In the genomic region with DNA sequence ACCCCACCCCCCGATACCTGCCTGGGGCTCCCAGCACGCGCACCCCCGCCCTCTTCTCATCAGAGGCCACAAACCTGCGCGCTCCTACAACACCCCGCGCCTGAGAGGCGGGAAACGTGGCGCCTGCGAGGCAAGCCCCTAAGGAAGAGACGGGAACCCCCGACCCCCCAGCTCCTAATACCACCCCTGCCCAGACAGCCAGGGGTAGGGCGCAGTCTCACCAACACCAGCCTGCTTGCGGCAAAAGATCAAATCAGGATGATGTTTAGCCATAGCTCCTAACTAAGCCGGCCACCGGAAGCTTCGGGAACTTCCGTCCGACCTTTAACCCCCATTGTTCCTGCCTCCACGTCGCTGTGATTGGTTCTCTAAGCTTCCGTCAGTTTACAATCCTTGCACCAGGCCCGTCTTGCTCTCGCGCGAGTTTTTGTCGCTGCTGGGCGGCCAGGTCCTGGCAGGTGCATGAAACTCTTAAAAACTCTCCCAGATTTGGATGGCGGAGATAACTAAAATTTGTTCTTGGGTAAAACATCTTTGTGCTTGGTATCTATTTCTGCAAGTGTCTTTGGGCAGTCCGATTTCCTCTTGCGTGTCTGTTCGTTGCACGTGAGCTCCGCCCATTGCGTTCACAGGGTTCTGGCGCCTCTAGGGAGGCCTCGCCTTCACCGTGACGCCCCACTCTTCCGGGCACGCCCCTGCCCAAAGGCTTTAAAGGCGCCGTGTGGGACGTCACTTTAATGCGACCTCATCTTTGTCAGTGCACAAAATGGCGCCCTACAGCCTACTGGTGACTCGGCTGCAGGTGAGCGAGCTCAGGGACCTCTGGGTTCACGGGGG, we compare ENCODE assay signal across 8 cellular contexts. TPM values are rescaled to one million over a fixed set of nuclear protein-coding genes. Genes with fewer than 3 reads are reported as not detected.
A peak's percentile ranks its signal among the peaks of the same experiment; 100 is the strongest.
DNase-seq lines count a peak whose midpoint lies in the region; ATAC-seq and TF ChIP-seq lines count a peak whose summit lies in the region.

A gene (plus strand): TSS at position 737 of the 837 bp plus-strand sequence. CDS start 30 bp downstream, at position 767.
A gene with protein sequence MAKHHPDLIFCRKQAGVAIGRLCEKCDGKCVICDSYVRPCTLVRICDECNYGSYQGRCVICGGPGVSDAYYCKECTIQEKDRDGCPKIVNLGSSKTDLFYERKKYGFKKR (minus strand): TSS at position 312 of the 837 bp plus-strand sequence. CDS start 39 bp downstream, at position 273.

- ATAC-seq in GM19023 (IDR thresholded peaks at IDR 0.05; ENCODE audit: unreplicated experiment) (peak; percentile 89), HG03280 (IDR thresholded peaks at IDR 0.05; ENCODE audit: unreplicated experiment) (peak; percentile 92)

- WGBS in spleen, 5 donors, result 0% methylated on average over 39 to 51 of the region's 51 CpGs

- intact Hi-C loops in spleen (cut with DNase I; ENCODE audit: low total_unique reads), result no loop called here

- H3K36me3 ChIP-seq in spleen, result peaks cover 4 to 74% (median 40%) of the 10 kb centered on the region in 6 donors

- H3K4me1 ChIP-seq in spleen, result peaks cover 21 to 91% (median 61%) of the 10 kb centered on the region in 6 donors

- peak in 2 of 3 donors; percentile 16 to 33 for TF ChIP-seq POLR2A in spleen (IDR thresholded peaks at IDR 0.05)

- no peaks in the 10 kb centered on the region for H3K27me3 ChIP-seq in spleen (replicated peaks in 1 of 7)

- DNase-seq in AG08396 (ENCODE audit: low spot score) (peak; percentile 93), NCI-H345 treated with DMSO at 0.1 percent for 48 hours (lab: John Stamatoyannopoulos, UW; ENCODE audit: unreplicated experiment) (peak; percentile 96), inferior parietal cortex (ENCODE audit: extremely low spot score) (peak; percentile 99), spleen (peak; percentile 98)
- DNase-seq in activated CD4-positive, CD25-positive, alpha-beta regulatory T cell (lab: John Stamatoyannopoulos, UW), result peak; percentile 90 to 96 (median 92)
- peak; percentile 97 for DNase-seq in central memory CD4-positive, alpha-beta T cell

- H3K27ac ChIP-seq in spleen, result peak within 1 kb of the TSS; percentile 92 to 98 (median 94)

- H3K9me3 ChIP-seq in spleen, result no peaks in the 10 kb centered on the region

- peak in 5 of 11 experiments; percentile 6 to 43 (median 31) for TF ChIP-seq CTCF in spleen (IDR thresholded peaks at IDR 0.05 in 8 of 11, conservative IDR thresholded peaks at IDR 0.05 in 3 of 11)

- H3K4me3 ChIP-seq in spleen, result peak within 1 kb of the TSS; percentile 92 to 100 (median 99)

RNA-seq across cellular contexts. Expression of the first gene that starts in this region (rescaled TPM):
- total RNA-seq in spleen, result 10 to 100 TPM; 51.7 to 82.0 (median 76.2) TPM
- polyA plus RNA-seq in spleen, result 10 to 100 TPM; 21.4 to 31.7 (median 25.5) TPM

RNA-seq across cellular contexts. Expression of the second gene that starts in this region (rescaled TPM):
- total RNA-seq in spleen, result 10 to 100 TPM; 29.6 to 41.2 (median 34.7) TPM
- 10 to 100 TPM; 35.3 to 67.5 (median 50.3) TPM for polyA plus RNA-seq in spleen

Comparison
In these comparisons a context has a peak if more than half of its experiments do, and no peak if none do; other contexts are left out.
1. Peak in every context shown above with its lines: DNase-seq, ATAC-seq, H3K4me3 ChIP-seq and H3K27ac ChIP-seq.